ENCODE assay signal across 1 cellular context in genomic region chr19:10155834-10156233, GRCh38.
TF ChIP-seq lines count a peak whose summit lies in the region.

No MANE protein-coding gene starts in this region.

TF ChIP-seq in HCT116, 20 proteins besides CTCF, POLR2A, EP300 and RAD21 (continued from another document):
- TF ChIP-seq EZH2phosphoT487 (IDR thresholded peaks at IDR 0.05; ENCODE audit: borderline replicate concordance) = no peak
- no peak for TF ChIP-seq ZFX (IDR thresholded peaks at IDR 0.05)
- TF ChIP-seq SP1 (IDR thresholded peaks at IDR 0.05; ENCODE audit: low read depth) = no peak
- no peak for TF ChIP-seq CEBPB (IDR thresholded peaks at IDR 0.05; ENCODE audit: low read depth)
- TF ChIP-seq ELF1 (IDR thresholded peaks at IDR 0.05; ENCODE audit: borderline replicate concordance, low read depth) = no peak
